ENCODE assay signal across 8 cellular contexts in the genomic region with DNA sequence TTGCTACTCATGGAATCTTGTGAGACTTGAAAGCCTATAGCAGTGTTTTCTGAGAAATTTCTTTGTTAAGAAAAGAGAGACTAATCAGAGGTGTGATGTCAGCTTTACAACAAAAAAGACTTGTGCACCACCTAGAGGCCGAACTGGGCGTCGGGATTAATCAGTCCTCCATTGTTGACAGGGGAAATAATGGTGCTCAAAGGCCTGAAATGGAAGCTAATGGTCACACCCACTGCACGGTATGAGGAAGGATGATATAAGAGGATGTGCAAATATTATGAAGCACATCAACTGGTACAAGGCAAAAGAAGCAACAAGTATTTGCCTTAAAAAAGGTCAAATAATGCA.
A peak's percentile ranks its signal among the peaks of the same experiment; 100 is the strongest.
DNase-seq lines count a peak whose midpoint lies in the region; ATAC-seq and TF ChIP-seq lines count a peak whose summit lies in the region.

No MANE protein-coding gene starts in this region.

- H3K4me1 ChIP-seq in HAP-1 (no peaks in the 10 kb centered on the region), KMS-11 (ENCODE audit: low read depth, poor library complexity, severe bottlenecking) (no peaks in the 10 kb centered on the region), liver (ENCODE audit: control insufficient read depth in 4 of 4, insufficient read depth in 4 of 4, low read length in 3 of 4) (no peaks in the 10 kb centered on the region), upper lobe of right lung (peaks cover 2% of the 10 kb centered on the region)

- WGBS in liver: 2% methylated on average over 4 of the region's 4 CpGs

- no peaks in the 10 kb centered on the region for H4K20me1 ChIP-seq in KMS-11 (ENCODE audit: insufficient read depth)

- H3K36me3 ChIP-seq in HAP-1 (replicated peaks) (no peaks in the 10 kb centered on the region), KMS-11 (ENCODE audit: insufficient read depth) (no peaks in the 10 kb centered on the region), liver (ENCODE audit: control insufficient read depth in 4 of 4, insufficient read depth in 3 of 4, low read depth in 1 of 4, low read length in 3 of 4) (no peaks in the 10 kb centered on the region), upper lobe of right lung (no peaks in the 10 kb centered on the region)

- H3K27me3 ChIP-seq in HAP-1 (ENCODE audit: low read depth) (no peaks in the 10 kb centered on the region), KMS-11 (ENCODE audit: insufficient read depth, low read depth) (no peaks in the 10 kb centered on the region), liver (ENCODE audit: control insufficient read depth in 4 of 4, insufficient read depth in 4 of 4, low read length in 3 of 4) (no peaks in the 10 kb centered on the region), upper lobe of right lung (no peaks in the 10 kb centered on the region)

- H3K9me3 ChIP-seq in HAP-1 (no peaks in the 10 kb centered on the region), liver (ENCODE audit: control insufficient read depth in 4 of 4, low read length in 3 of 4) (no peaks in the 10 kb centered on the region), upper lobe of right lung (no peaks in the 10 kb centered on the region)

- peak; percentile 44 for DNase-seq in stimulated activated CD4-positive, alpha-beta T cell treated with anti-CD3 and anti-CD28 coated beads, Interleukin-15, amount 100 ng/mL, for 24 hours
- DNase-seq in stimulated activated CD4-positive, alpha-beta T cell treated with anti-CD3 and anti-CD28 coated beads, Interleukin-12 subunit alpha, Interleukin-12 subunit beta, amount 100 ng/mL, for 4 hours: no peak
- DNase-seq in HAP-1 (ENCODE audit: low spot score in 2 of 2): peak; percentile 58 to 77
- DNase-seq in OCI-M1 (lab: John Stamatoyannopoulos, UW): peak; percentile 90
- peak; percentile 10 for DNase-seq in cerebellum (ENCODE audit: low spot score)
- DNase-seq in upper lobe of right lung: peak; percentile 73

- intact Hi-C loops in upper lobe of right lung (cut with DNase I): no loop called here

- TF ChIP-seq CTCF in KMS-11 (conservative IDR thresholded peaks at IDR 0.05; ENCODE audit: low read depth, low read length) (peak; percentile 67), liver (IDR thresholded peaks at IDR 0.05; ENCODE audit: low read depth, low read length, missing input control) (peak; percentile 41), upper lobe of right lung (IDR thresholded peaks at IDR 0.05) (peak; percentile 64)

- H3K4me3 ChIP-seq in HAP-1 (no peak overlapping the region), KMS-11 (IDR thresholded peaks at IDR 0.05; ENCODE audit: insufficient read depth, low read depth, low read length) (no peak overlapping the region), liver (ENCODE audit: low read depth in 1 of 3, low read length in 3 of 3) (no peak overlapping the region), upper lobe of right lung (no peak overlapping the region)

- in situ Hi-C loops in HAP-1 (cut with MboI; ENCODE audit: low sequenced_read_pairs): no loop called here

- no peak overlapping the region for H2AFZ ChIP-seq in KMS-11 (ENCODE audit: low read depth)

- TF ChIP-seq RAD21 in liver (IDR thresholded peaks at IDR 0.05): peak; percentile 71 to 75

- ATAC-seq in upper lobe of right lung: peak; percentile 98

- H3K27ac ChIP-seq in KMS-11: no peak overlapping the region
- H3K27ac ChIP-seq in liver (ENCODE audit: low read depth in 1 of 2, low read length in 2 of 2): no peak overlapping the region
- H3K27ac ChIP-seq in upper lobe of right lung: no peak overlapping the region

- H3K9ac ChIP-seq in KMS-11 (no peak overlapping the region), liver (ENCODE audit: low read depth in 1 of 2, low read length in 2 of 2) (no peak overlapping the region)

- H3K4me2 ChIP-seq in KMS-11: no peak overlapping the region

- H3K79me2 ChIP-seq in KMS-11 (ENCODE audit: insufficient read depth, low read depth): no peaks in the 10 kb centered on the region

TF ChIP-seq in liver, 16 proteins besides CTCF, POLR2A, EP300 and RAD21:
- TF ChIP-seq SP1 (IDR thresholded peaks at IDR 0.05): no peak
- peak; percentile 60 for TF ChIP-seq YY1 (IDR thresholded peaks at IDR 0.05)
- TF ChIP-seq HNF4A (conservative IDR thresholded peaks at IDR 0.05): no peak
